Comparison of ENCODE assay signal across 1 cellular context in genomic region chr11:25981998-25982397, GRCh38.
TF ChIP-seq lines count a peak whose summit lies in the region.

No MANE protein-coding gene starts in this region.

TF ChIP-seq in GM23338, 12 proteins besides CTCF, POLR2A, EP300 and RAD21 (continued from another document):
- TF ChIP-seq ZNF462 (CRISPR knock-in tag; IDR thresholded peaks at IDR 0.05) (no peak), POLR2AphosphoS5 (IDR thresholded peaks at IDR 0.05; ENCODE audit: low read depth) (no peak), CREB1 (CRISPR knock-in tag; IDR thresholded peaks at IDR 0.05; ENCODE audit: low read depth) (no peak), NANOG (IDR thresholded peaks at IDR 0.05; ENCODE audit: borderline replicate concordance) (no peak), JUNB (IDR thresholded peaks at IDR 0.05; ENCODE audit: unreplicated experiment) (no peak), REST (IDR thresholded peaks at IDR 0.05; ENCODE audit: unreplicated experiment) (no peak)
